ENCODE assay signal across 9 cellular contexts in genomic region chr9:33116855-33117254, GRCh38. TPM values are rescaled to one million over a fixed set of nuclear protein-coding genes. Genes with fewer than 3 reads are reported as not detected.
A peak's percentile ranks its signal among the peaks of the same experiment; 100 is the strongest.
DNase-seq lines count a peak whose midpoint lies in the region; ATAC-seq and TF ChIP-seq lines count a peak whose summit lies in the region.
"Had no signal": no experiment of that assay in that cellular context is flagged by ENCODE, and none has a peak within 500 bp of the region (broad histone marks: within the 10 kb centered on the region; RNA-seq: fewer than 3 reads in every experiment).

No MANE protein-coding gene starts in this region.

- no peaks in the 10 kb centered on the region for H3K9me3 ChIP-seq in CD8-positive, alpha-beta T cell (ENCODE audit: low read length)
- no peaks in the 10 kb centered on the region for H3K9me3 ChIP-seq in naive thymus-derived CD4-positive, alpha-beta T cell (ENCODE audit: control insufficient read depth in 2 of 3, low read length in 3 of 3)
- no peaks in the 10 kb centered on the region for H3K9me3 ChIP-seq in hepatocyte (ENCODE audit: low read depth)
- H3K9me3 ChIP-seq: right lobe of liver had no signal

- H3K4me3 Mint-ChIP-seq in CD8-positive, alpha-beta T cell, result no peak overlapping the region
- no peak overlapping the region for H3K4me3 Mint-ChIP-seq in activated naive CD8-positive, alpha-beta T cell treated with anti-CD3 and anti-CD28 coated beads, Interleukin-2, amount 50 U/mL, for 24 hours
- peak overlapping the region in 3 of 10 donors; percentile 41 to 76 (median 61) for H3K4me3 Mint-ChIP-seq in naive thymus-derived CD4-positive, alpha-beta T cell

- TF ChIP-seq CTCF in CD8-positive, alpha-beta T cell (IDR thresholded peaks at IDR 0.05), result no peak
- TF ChIP-seq CTCF in GM10266 (IDR thresholded peaks at IDR 0.05; ENCODE audit: control insufficient read depth, insufficient read depth, low read depth, missing control alignments) (no peak), hepatocyte (IDR thresholded peaks at IDR 0.05; ENCODE audit: poor library complexity) (no peak)

- ATAC-seq in CD8-positive, alpha-beta T cell, result no peak
- ATAC-seq in HG03354 (IDR thresholded peaks at IDR 0.05; ENCODE audit: poor library complexity, severe bottlenecking, unreplicated experiment), result peak; percentile 62
- ATAC-seq in activated naive CD8-positive, alpha-beta T cell treated with anti-CD3 and anti-CD28 coated beads, Interleukin-2, amount 50 U/mL, for 24 hours, result peak; percentile 22
- ATAC-seq in naive thymus-derived CD4-positive, alpha-beta T cell, result peak; percentile 35

- no peaks in the 10 kb centered on the region for H3K9me3 Mint-ChIP-seq in CD8-positive, alpha-beta T cell
- H3K9me3 Mint-ChIP-seq in activated naive CD8-positive, alpha-beta T cell treated with anti-CD3 and anti-CD28 coated beads, Interleukin-2, amount 50 U/mL, for 24 hours, result no peaks in the 10 kb centered on the region
- peaks cover 0 to 1% (median 0%) of the 10 kb centered on the region in 11 donors for H3K9me3 Mint-ChIP-seq in naive thymus-derived CD4-positive, alpha-beta T cell

- no peak overlapping the region for H3K27ac ChIP-seq in CD8-positive, alpha-beta T cell (ENCODE audit: low read depth, low read length)
- no peak overlapping the region for H3K27ac ChIP-seq in naive thymus-derived CD4-positive, alpha-beta T cell (ENCODE audit: low read depth, low read length)
- H3K27ac ChIP-seq in hepatocyte, result no peak overlapping the region
- H3K27ac ChIP-seq: right lobe of liver had no signal

- peaks cover 15% of the 10 kb centered on the region for H3K4me1 ChIP-seq in CD8-positive, alpha-beta T cell (ENCODE audit: insufficient read depth, low read length)
- peaks cover 13 to 16% of the 10 kb centered on the region in 2 donors for H3K4me1 ChIP-seq in naive thymus-derived CD4-positive, alpha-beta T cell (ENCODE audit: control insufficient read depth in 2 of 2, insufficient read depth in 2 of 2, low read length in 2 of 2)
- H3K4me1 ChIP-seq in hepatocyte (ENCODE audit: insufficient read depth), result no peaks in the 10 kb centered on the region

- POLR2A ChIA-PET in CD8-positive, alpha-beta T cell (lab: Charles Lee), result interaction anchor here (0.7 kb wide), 1 partner anchor 50 kb away, joined by 3 read pairs; the partner anchor contains the start of gene B4GALT1
- POLR2A ChIA-PET in naive thymus-derived CD4-positive, alpha-beta T cell (lab: Charles Lee), result no interaction called here

- no peak overlapping the region for H3K4me2 ChIP-seq in hepatocyte

- H4K20me1 ChIP-seq in hepatocyte (ENCODE audit: insufficient read depth, poor library complexity, severe bottlenecking), result no peaks in the 10 kb centered on the region

- no peaks in the 10 kb centered on the region for H3K27me3 ChIP-seq in CD8-positive, alpha-beta T cell (ENCODE audit: insufficient read depth, low read length)
- no peaks in the 10 kb centered on the region for H3K27me3 ChIP-seq in naive thymus-derived CD4-positive, alpha-beta T cell (ENCODE audit: control insufficient read depth in 2 of 2, insufficient read depth in 2 of 2, low read length in 2 of 2)
- H3K27me3 ChIP-seq in hepatocyte, result no peaks in the 10 kb centered on the region
- H3K27me3 ChIP-seq: right lobe of liver had no signal

- no peak overlapping the region for H3K4me3 ChIP-seq in CD8-positive, alpha-beta T cell (ENCODE audit: low read depth, low read length)
- no peak overlapping the region for H3K4me3 ChIP-seq in naive thymus-derived CD4-positive, alpha-beta T cell (ENCODE audit: low read length)
- no peak overlapping the region for H3K4me3 ChIP-seq in hepatocyte
- H3K4me3 ChIP-seq: right lobe of liver had no signal

- H3K79me2 ChIP-seq in hepatocyte, result peaks cover 16% of the 10 kb centered on the region

- no peaks in the 10 kb centered on the region for H3K9me2 ChIP-seq in hepatocyte (replicated peaks; ENCODE audit: insufficient read depth)

- peaks cover 11% of the 10 kb centered on the region for H3K36me3 ChIP-seq in CD8-positive, alpha-beta T cell (ENCODE audit: insufficient read depth, low read length)
- H3K36me3 ChIP-seq in naive thymus-derived CD4-positive, alpha-beta T cell (ENCODE audit: control insufficient read depth in 2 of 3, insufficient read depth in 3 of 3, low read length in 3 of 3), result peaks cover 3 to 31% (median 13%) of the 10 kb centered on the region in 3 experiments
- no peaks in the 10 kb centered on the region for H3K36me3 ChIP-seq in hepatocyte (replicated peaks; ENCODE audit: insufficient read depth, low read depth)

- DNase-seq in CD8-positive, alpha-beta T cell, result no peak
- DNase-seq in activated naive CD8-positive, alpha-beta T cell treated with anti-CD3 and anti-CD28 coated beads, Interleukin-2, amount 50 U/mL, for 24 hours, result no peak
- no peak for DNase-seq in naive thymus-derived CD4-positive, alpha-beta T cell
- DNase-seq in GM10266 (ENCODE audit: extremely low spot score) (no peak), occipital lobe (lab: John Stamatoyannopoulos, UW) (no peak), hepatocyte (ENCODE audit: low spot score) (no peak), ureter (ENCODE audit: low spot score) (no peak)

- H3K27ac Mint-ChIP-seq in CD8-positive, alpha-beta T cell, result peak overlapping the region; percentile 41
- peak overlapping the region; percentile 52 for H3K27ac Mint-ChIP-seq in activated naive CD8-positive, alpha-beta T cell treated with anti-CD3 and anti-CD28 coated beads, Interleukin-2, amount 50 U/mL, for 24 hours
- peak overlapping the region in 6 of 9 donors; percentile 3 to 81 (median 62) for H3K27ac Mint-ChIP-seq in naive thymus-derived CD4-positive, alpha-beta T cell

- no peaks in the 10 kb centered on the region for H3K27me3 Mint-ChIP-seq in CD8-positive, alpha-beta T cell (ENCODE audit: low read depth)
- H3K27me3 Mint-ChIP-seq in activated naive CD8-positive, alpha-beta T cell treated with anti-CD3 and anti-CD28 coated beads, Interleukin-2, amount 50 U/mL, for 24 hours, result no peaks in the 10 kb centered on the region
- H3K27me3 Mint-ChIP-seq in naive thymus-derived CD4-positive, alpha-beta T cell, result no peaks in the 10 kb centered on the region

- peaks cover 34% of the 10 kb centered on the region for H3K4me1 Mint-ChIP-seq in CD8-positive, alpha-beta T cell (ENCODE audit: low read depth)
- H3K4me1 Mint-ChIP-seq in activated naive CD8-positive, alpha-beta T cell treated with anti-CD3 and anti-CD28 coated beads, Interleukin-2, amount 50 U/mL, for 24 hours, result peaks cover 29% of the 10 kb centered on the region
- peaks cover 21 to 42% (median 30%) of the 10 kb centered on the region in 7 donors for H3K4me1 Mint-ChIP-seq in naive thymus-derived CD4-positive, alpha-beta T cell

- H3K36me3 Mint-ChIP-seq in CD8-positive, alpha-beta T cell, result peaks cover 79% of the 10 kb centered on the region
- peaks cover 36% of the 10 kb centered on the region for H3K36me3 Mint-ChIP-seq in activated naive CD8-positive, alpha-beta T cell treated with anti-CD3 and anti-CD28 coated beads, Interleukin-2, amount 50 U/mL, for 24 hours (ENCODE audit: low read depth)
- peaks cover 8 to 40% (median 29%) of the 10 kb centered on the region in 5 donors for H3K36me3 Mint-ChIP-seq in naive thymus-derived CD4-positive, alpha-beta T cell

- H2AFZ ChIP-seq in hepatocyte, result no peak overlapping the region

- intact Hi-C loops in CD8-positive, alpha-beta T cell (cut with DNase I, micrococcal nuclease), result loop anchor here in 1 of 2 experiments (10.0 kb wide), 1 partner anchor 48 kb away; the partner anchor contains the start of gene B4GALT1
- intact Hi-C loops in naive thymus-derived CD4-positive, alpha-beta T cell (cut with micrococcal nuclease), result loop anchor here in 1 of 2 donors (5.0 kb wide), 1 partner anchor 35 kb away; no protein-coding TSS in a partner anchor

- WGBS in hepatocyte (ENCODE audit: low lambda C conversion rate, missing lambda C conversion rate), result 62% methylated on average over 2 of the region's 2 CpGs

- CTCF ChIA-PET in CD8-positive, alpha-beta T cell (lab: Charles Lee), result interaction anchor here (0.9 kb wide), 1 partner anchor 59 kb away, joined by 4 read pairs; no protein-coding TSS in a partner anchor
- CTCF ChIA-PET in naive thymus-derived CD4-positive, alpha-beta T cell (lab: Charles Lee), result interaction anchor here (1.1 kb wide), 1 partner anchor 45 kb away, joined by 3 read pairs; no protein-coding TSS in a partner anchor

RNA-seq across cellular contexts. Expression of gene SMU1, which starts 40.4 kb away (rescaled TPM):
- 10 to 100 TPM; 29.2 to 30.0 TPM for total RNA-seq in CD8-positive, alpha-beta T cell
- 10 to 100 TPM; 22.3 to 32.9 (median 25.6) TPM for total RNA-seq in naive thymus-derived CD4-positive, alpha-beta T cell
- 10 to 100 TPM; 26.4 to 30.0 TPM for polyA plus RNA-seq in naive thymus-derived CD4-positive, alpha-beta T cell
- 46.5 TPM for total RNA-seq in occipital lobe
- total RNA-seq in hepatocyte, result 21.8 and 25.1 TPM in 2 replicates
- 15.8 and 17.8 TPM in 2 replicates for polyA plus RNA-seq in hepatocyte
- total RNA-seq in ureter, result 22.8 TPM

RNA-seq across cellular contexts. Expression of gene B4GALT1, which starts 50.3 kb away (rescaled TPM):
- total RNA-seq in CD8-positive, alpha-beta T cell, result 100 to 1,000 TPM; 139 to 140 TPM
- total RNA-seq in naive thymus-derived CD4-positive, alpha-beta T cell, result 10 to 100 TPM; 40.7 to 86.2 (median 45.6) TPM
- 10 to 100 TPM; 12.9 to 16.4 TPM for polyA plus RNA-seq in naive thymus-derived CD4-positive, alpha-beta T cell
- total RNA-seq in occipital lobe (1.2 TPM), hepatocyte (76.3 and 78.3 TPM in 2 replicates), ureter (107 TPM)
- polyA plus RNA-seq in hepatocyte, result 45.6 and 63.9 TPM in 2 replicates

Comparison
In these comparisons a context has a peak if more than half of its experiments do, and no peak if none do; other contexts are left out.
1. RNA of gene B4GALT1, which starts 50.3 kb away (total RNA-seq): 139 to 140 TPM in CD8-positive, alpha-beta T cell, 107 TPM in ureter (single experiment), 76.3 to 78.3 TPM in hepatocyte and 40.7 to 86.2 TPM in naive thymus-derived CD4-positive, alpha-beta T cell; 1.2 TPM in occipital lobe (single experiment); every median in the first group is over 10 times any median in the second.
2. Peak in every context shown above with its lines, with median percentiles within 50 percentile points of each other: H3K27ac Mint-ChIP-seq.